In the genomic region with DNA sequence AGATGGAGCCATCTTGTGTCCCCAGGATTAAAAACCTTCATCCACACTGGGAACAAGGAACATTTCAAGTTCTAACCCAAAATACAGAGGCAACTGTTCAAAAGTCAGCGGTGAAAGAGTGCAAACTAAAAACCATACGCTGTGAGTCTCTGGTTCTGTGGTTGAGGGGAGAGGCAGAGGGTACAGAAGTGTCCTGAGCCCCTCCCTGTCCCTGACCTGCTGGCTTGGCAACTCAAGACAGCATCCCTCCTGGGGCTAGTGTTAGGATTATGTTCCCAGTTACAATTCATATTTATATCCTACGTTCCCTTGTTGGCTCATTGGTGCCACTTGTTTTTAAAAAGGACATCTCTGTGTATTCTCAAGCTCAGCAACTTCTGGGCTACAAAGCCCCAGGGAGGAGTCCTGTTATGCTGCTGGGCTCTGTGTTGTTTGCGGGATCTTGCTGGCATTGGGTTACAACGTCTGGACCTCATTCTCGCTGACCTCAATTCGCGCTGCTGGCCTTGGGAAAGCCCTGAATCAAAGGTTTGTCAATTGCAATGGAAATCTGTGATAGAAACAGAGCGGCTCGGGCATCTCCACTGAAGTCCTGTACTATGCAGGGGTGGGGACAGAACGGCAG, we compare ENCODE assay signal across 20 cellular contexts.
A peak's percentile ranks its signal among the peaks of the same experiment; 100 is the strongest.
DNase-seq lines count a peak whose midpoint lies in the region; FAIRE-seq and TF ChIP-seq lines count a peak whose summit lies in the region.
"Had no signal": no experiment of that assay in that cellular context is flagged by ENCODE, and none has a peak within 500 bp of the region (broad histone marks: within the 10 kb centered on the region; RNA-seq: fewer than 3 reads in every experiment).

No MANE protein-coding gene starts in this region.

- H3K4me1 Mint-ChIP-seq in activated CD4-positive, alpha-beta T cell treated with anti-CD3 and anti-CD28 coated beads, Interleukin-2, amount 10 ng/mL, durations not matched to agents 7 days and 5 days: peaks cover 38% of the 10 kb centered on the region

- H3K27me3 Mint-ChIP-seq in activated CD4-positive, alpha-beta T cell treated with anti-CD3 and anti-CD28 coated beads, Interleukin-2, amount 10 ng/mL, durations not matched to agents 7 days and 5 days: no peaks in the 10 kb centered on the region
- H3K27me3 Mint-ChIP-seq: activated naive CD8-positive, alpha-beta T cell treated with anti-CD3 and anti-CD28 coated beads, Interleukin-2, amount 50 U/mL, for 24 hours had no signal

- POLR2A ChIA-PET in activated CD4-positive, alpha-beta T cell treated with anti-CD3 and anti-CD28 coated beads, Interleukin-2, amount 10 ng/mL, durations not matched to agents 7 days and 5 days (lab: Charles Lee): no interaction called here

- CTCF ChIA-PET in activated CD4-positive, alpha-beta T cell treated with anti-CD3 and anti-CD28 coated beads, Interleukin-2, amount 10 ng/mL, durations not matched to agents 7 days and 5 days (lab: Charles Lee): interaction anchor here (0.7 to 2.0 kb wide), 4 partner anchors 9 to 605 kb away, joined by 3 to 9 read pairs (median 4); no protein-coding TSS in a partner anchor

- peak overlapping the region; percentile 58 for H3K27ac Mint-ChIP-seq in activated CD4-positive, alpha-beta T cell treated with anti-CD3 and anti-CD28 coated beads, Interleukin-2, amount 10 ng/mL, durations not matched to agents 7 days and 5 days
- H3K27ac Mint-ChIP-seq: activated naive CD8-positive, alpha-beta T cell treated with anti-CD3 and anti-CD28 coated beads, Interleukin-2, amount 50 U/mL, for 24 hours; activated T-helper 2 cell treated with anti-CD3 and anti-CD28 coated beads, Interferon-gamma antibody, Interleukin-2, Interleukin-4, amounts not matched to agents 10 μg/mL and 5 μg/mL and 100 μg/mL, durations not matched to agents 14 hours and 24 hours and 36 hours; CD8-positive, alpha-beta T cell had no signal

- no peak for FAIRE-seq in H54 (lab: Jason Lieb, UNC)
- FAIRE-seq: frontal cortex had no signal

- no peak for TF ChIP-seq CTCF in lower leg skin (IDR thresholded peaks at IDR 0.05)

- H3K4me3 ChIP-seq in lower leg skin (ENCODE audit: low read depth, poor library complexity, severe bottlenecking) (no peak overlapping the region), skin epidermis (no peak overlapping the region)

- peaks cover 11% of the 10 kb centered on the region for H3K9me3 Mint-ChIP-seq in activated CD4-positive, alpha-beta T cell treated with anti-CD3 and anti-CD28 coated beads, Interleukin-2, amount 10 ng/mL, durations not matched to agents 7 days and 5 days
- H3K9me3 Mint-ChIP-seq: activated naive CD8-positive, alpha-beta T cell treated with anti-CD3 and anti-CD28 coated beads, Interleukin-2, amount 50 U/mL, for 24 hours; activated T-helper 2 cell treated with anti-CD3 and anti-CD28 coated beads, Interferon-gamma antibody, Interleukin-2, Interleukin-4, amounts not matched to agents 10 μg/mL and 5 μg/mL and 100 μg/mL, durations not matched to agents 14 hours and 24 hours and 36 hours; CD8-positive, alpha-beta T cell had no signal

- H3K36me3 Mint-ChIP-seq in activated CD4-positive, alpha-beta T cell treated with anti-CD3 and anti-CD28 coated beads, Interleukin-2, amount 10 ng/mL, durations not matched to agents 7 days and 5 days (ENCODE audit: low read depth): peaks cover 15% of the 10 kb centered on the region
- H3K36me3 Mint-ChIP-seq: CD8-positive, alpha-beta T cell had no signal

- WGBS in lower leg skin, 2 donors: 62 to 72% methylated on average over 11 of the region's 11 CpGs

- no peak overlapping the region for H3K4me3 Mint-ChIP-seq in activated CD4-positive, alpha-beta T cell treated with anti-CD3 and anti-CD28 coated beads, Interleukin-2, amount 10 ng/mL, durations not matched to agents 7 days and 5 days
- H3K4me3 Mint-ChIP-seq: activated CD8-positive, alpha-beta memory T cell treated with anti-CD3 and anti-CD28 coated beads, Interleukin-2, amount 10 ng/mL, durations not matched to agents 7 days and 5 days; activated naive CD8-positive, alpha-beta T cell treated with anti-CD3 and anti-CD28 coated beads, Interleukin-2, amount 50 U/mL, for 24 hours; CD8-positive, alpha-beta T cell had no signal

- DNase-seq in activated CD4-positive, alpha-beta T cell treated with anti-CD3 and anti-CD28 coated beads, Interleukin-2, amount 10 ng/mL, durations not matched to agents 7 days and 5 days: no peak
- no peak for DNase-seq in activated CD4-positive, alpha-beta T cell treated with anti-CD3 and anti-CD28 coated beads, Interleukin-2, amount 50 U/mL, for 48 hours
- peak; percentile 41 for DNase-seq in NCI-H69 (lab: John Stamatoyannopoulos, UW)
- DNase-seq in lower leg skin (ENCODE audit: low spot score in 2 of 2): peak; percentile 27 to 81
- DNase-seq in activated CD8-positive, alpha-beta memory T cell treated with anti-CD3 and anti-CD28 coated beads, Interleukin-2, amount 50 U/mL, for 4 hours: no peak
- no peak for DNase-seq in H54 (ENCODE audit: insufficient read length, low spot score)
- no peak for DNase-seq in activated T-cell treated with anti-CD3 and anti-CD28 coated beads for 4 hours
- DNase-seq: activated CD4-positive, alpha-beta T cell treated with anti-CD3 and anti-CD28 coated beads for 1 hour; activated naive CD8-positive, alpha-beta T cell treated with anti-CD3 and anti-CD28 coated beads, Interleukin-2, amount 50 U/mL, for 24 hours; CD8-positive, alpha-beta T cell; midbrain; NCI-H187 treated with DMSO at 0.1 percent for 48 hours; NCI-H510A; OCI-M1; T-helper 9 cell had no signal

- intact Hi-C loops in lower leg skin (cut with DNase I; ENCODE audit: low total_unique reads): no loop called here

- no peak for TF ChIP-seq POLR2A in lower leg skin (IDR thresholded peaks at IDR 0.05)
- TF ChIP-seq POLR2A in H54 (IDR thresholded peaks at IDR 0.05; ENCODE audit: low read depth, low read length): no peak

- peak overlapping the region in 11 of 21 experiments; percentile 5 to 73 (median 20) for H3K27ac ChIP-seq in skin epidermis
- H3K27ac ChIP-seq: neutrophil had no signal

Comparison
In these comparisons a context has a peak if more than half of its experiments do, and no peak if none do; other contexts are left out.
1. DNase-seq: peak in NCI-H69 (single experiment) and lower leg skin (2 of 2); none in activated CD4-positive, alpha-beta T cell treated with anti-CD3 and anti-CD28 coated beads, Interleukin-2, amount 10 ng/mL, durations not matched to agents 7 days and 5 days (single experiment), activated CD4-positive, alpha-beta T cell treated with anti-CD3 and anti-CD28 coated beads, Interleukin-2, amount 50 U/mL, for 48 hours (0 of 2), activated CD8-positive, alpha-beta memory T cell treated with anti-CD3 and anti-CD28 coated beads, Interleukin-2, amount 50 U/mL, for 4 hours (single experiment), H54 (single experiment) and activated T-cell treated with anti-CD3 and anti-CD28 coated beads for 4 hours (single experiment).